ENCODE assay signal across 8 cellular contexts in genomic region chr9:37913480-37914153, GRCh38. TPM values are rescaled to one million over a fixed set of nuclear protein-coding genes. Genes with fewer than 3 reads are reported as not detected.
DNase-seq lines count a peak whose midpoint lies in the region; ATAC-seq and TF ChIP-seq lines count a peak whose summit lies in the region.

No MANE protein-coding gene starts in this region.

- H2AFZ ChIP-seq in IMR-90 (replicated peaks; ENCODE audit: low read length, poor library complexity), result peak overlapping the region; percentile 59

- peak overlapping the region; percentile 57; the same call in 1 of the 2 replicates for H2BK20ac ChIP-seq in IMR-90 (ENCODE audit: low read depth, low read length)

- no peak overlapping the region for H3K9ac ChIP-seq in IMR-90 (ENCODE audit: low read depth, low read length)

- intact Hi-C loops in CD4-positive, alpha-beta memory T cell (cut with micrococcal nuclease), result loop anchor here (1.0 to 2.0 kb wide), 4 partner anchors 175 to 520 kb away; no protein-coding TSS in a partner anchor
- intact Hi-C loops in IMR-90 (cut with micrococcal nuclease), result loop anchor here (1.0 kb wide), 5 partner anchors 154 to 450 kb away; no protein-coding TSS in a partner anchor
- intact Hi-C loops in stomach (cut with DNase I; ENCODE audit: low total_unique reads), result loop anchor here (5.0 to 10.0 kb wide), 2 partner anchors 174 to 481 kb away; partner anchors contain the start of gene ALDH1B1

- H2BK120ac ChIP-seq in IMR-90 (ENCODE audit: low read depth, low read length), result peak overlapping the region; percentile 13; the same call in 1 of the 2 replicates

- H3K9me3 ChIP-seq in CD4-positive, alpha-beta memory T cell (ENCODE audit: control insufficient read depth in 1 of 2, low read length in 2 of 2), result no peaks in the 10 kb centered on the region
- no peaks in the 10 kb centered on the region for H3K9me3 ChIP-seq in IMR-90 (ENCODE audit: control insufficient read depth, insufficient read depth, low read length)
- no peaks in the 10 kb centered on the region for H3K9me3 ChIP-seq in stomach

- H3K14ac ChIP-seq in IMR-90 (replicated peaks; ENCODE audit: low read depth, low read length), result peak overlapping the region; percentile 33; the same call in 1 of the 2 replicates

- peak overlapping the region; percentile 65 for H4K91ac ChIP-seq in IMR-90 (ENCODE audit: insufficient read depth, low read depth, low read length)

- TF ChIP-seq EP300 in stomach (IDR thresholded peaks at IDR 0.05), result no peak

- H3K4me3 Mint-ChIP-seq in CD4-positive, alpha-beta memory T cell, result no peak overlapping the region
- H3K4me3 Mint-ChIP-seq in nephron progenitor cell, result no peak overlapping the region

- no peaks in the 10 kb centered on the region for H3K36me3 Mint-ChIP-seq in CD4-positive, alpha-beta memory T cell
- H3K36me3 Mint-ChIP-seq in nephron progenitor cell (ENCODE audit: low read depth), result no peaks in the 10 kb centered on the region

- H3K4me1 Mint-ChIP-seq in CD4-positive, alpha-beta memory T cell, result peaks cover 0 to 4% (median 0%) of the 10 kb centered on the region in 4 donors
- peaks cover 45% of the 10 kb centered on the region for H3K4me1 Mint-ChIP-seq in nephron progenitor cell

- no peak overlapping the region for H2BK15ac ChIP-seq in IMR-90 (ENCODE audit: low read depth, low read length)

- H3K18ac ChIP-seq in IMR-90 (ENCODE audit: low read depth, low read length), result no peak overlapping the region

- H3K4ac ChIP-seq in IMR-90 (ENCODE audit: low read depth, low read length), result peak overlapping the region; percentile 58

- DNase-seq in CD4-positive, alpha-beta memory T cell, result peak; percentile 68 to 77 (median 70)
- peak; percentile 72 for DNase-seq in IMR-90
- peak; percentile 58 for DNase-seq in OCI-M2 (lab: John Stamatoyannopoulos, UW; ENCODE audit: unreplicated experiment)
- peak; percentile 80 for DNase-seq in activated T-cell treated with anti-CD3 and anti-CD28 coated beads for 4 hours
- DNase-seq in fibroblast of mammary gland (ENCODE audit: low read depth), result peak; percentile 72
- DNase-seq in nephron progenitor cell, result peak; percentile 94
- peak; percentile 85 for DNase-seq in stomach

- H3K4me2 ChIP-seq in IMR-90 (ENCODE audit: low read depth, low read length), result no peak overlapping the region

- POLR2A ChIA-PET in CD4-positive, alpha-beta memory T cell (lab: Charles Lee; ENCODE audit: partially characterized antibody), result interaction anchor here (1.4 to 1.7 kb wide), 2 partner anchors 9 to 155 kb away, joined by 3 to 4 read pairs; partner anchors contain the start of gene SHB
- POLR2A ChIA-PET in IMR-90 (lab: Charles Lee; ENCODE audit: unreplicated experiment), result interaction anchor here (0.6 kb wide), 1 partner anchor 155 kb away, joined by 4 read pairs; the partner anchor contains the start of gene SHB

- peak overlapping the region in 1 of 7 donors; percentile 2 for H3K27ac Mint-ChIP-seq in CD4-positive, alpha-beta memory T cell
- no peak overlapping the region for H3K27ac Mint-ChIP-seq in nephron progenitor cell

- dilution Hi-C loops in IMR-90 (cut with HindIII; ENCODE audit: low sequenced_read_pairs, unreplicated experiment), result loop anchor here (25.0 kb wide), 1 partner anchor 474 kb away; the partner anchor contains the start of gene ALDH1B1

- no CpG with 5 or more reads among the region's 11 CpGs for WGBS in IMR-90 (ENCODE audit: extremely low coverage in 2 of 2, insufficient read length in 1 of 2), 2 experiments
- 56 to 63% (median 59%) methylated on average over 10 to 11 of the region's 11 CpGs for WGBS in stomach, 5 donors

- ATAC-seq in GM19455 (IDR thresholded peaks at IDR 0.05; ENCODE audit: unreplicated experiment), result peak; percentile 64
- peak; percentile 90 for ATAC-seq in IMR-90 (ENCODE audit: low read depth)

- BruUV-seq in IMR-90 (replicated peaks; lab: Mats Ljungman, UMichigan), result no TSS peak

- TF ChIP-seq CTCF in IMR-90 (conservative IDR thresholded peaks at IDR 0.05; ENCODE audit: low read depth, low read length), result peak; percentile 98
- TF ChIP-seq CTCF in fibroblast of mammary gland (conservative IDR thresholded peaks at IDR 0.05; ENCODE audit: control insufficient read depth, insufficient read depth, low read depth, low read length), result peak; percentile 99
- TF ChIP-seq CTCF in nephron progenitor cell (IDR thresholded peaks at IDR 0.05), result peak; percentile 98
- TF ChIP-seq CTCF in stomach (IDR thresholded peaks at IDR 0.05), result peak in 6 of 7 experiments; percentile 50 to 99 (median 96)

- H3K9me1 ChIP-seq in IMR-90 (ENCODE audit: insufficient read depth, low read length), result no peaks in the 10 kb centered on the region

- peak; percentile 60 for TF ChIP-seq POLR2A in IMR-90 (IDR thresholded peaks at IDR 0.05; ENCODE audit: low read depth, low read length)
- TF ChIP-seq POLR2A in stomach (IDR thresholded peaks at IDR 0.05), result no peak

- no peak overlapping the region for H3K27ac ChIP-seq in CD4-positive, alpha-beta memory T cell (ENCODE audit: low read depth, low read length)
- H3K27ac ChIP-seq in IMR-90 (ENCODE audit: insufficient read depth, low read length) (no peak overlapping the region), stomach (no peak overlapping the region)

- peak overlapping the region; percentile 62 for H2AK5ac ChIP-seq in IMR-90 (ENCODE audit: low read depth, low read length)

- H3K27me3 Mint-ChIP-seq in CD4-positive, alpha-beta memory T cell, result no peaks in the 10 kb centered on the region
- H3K27me3 Mint-ChIP-seq in nephron progenitor cell (ENCODE audit: low read depth, poor library complexity), result peaks cover 4% of the 10 kb centered on the region

- no peak overlapping the region for H3K23ac ChIP-seq in IMR-90 (ENCODE audit: low read depth, low read length)

- H4K20me1 ChIP-seq in IMR-90 (ENCODE audit: insufficient read depth, low read length), result no peaks in the 10 kb centered on the region; the same call in 1 of the 2 replicates

- H3K4me1 ChIP-seq in CD4-positive, alpha-beta memory T cell (ENCODE audit: insufficient read depth, low read length), result no peaks in the 10 kb centered on the region
- H3K4me1 ChIP-seq in IMR-90 (ENCODE audit: control insufficient read depth, insufficient read depth, low read length) (peaks cover 17% of the 10 kb centered on the region), stomach (peaks cover 0 to 17% (median 9%) of the 10 kb centered on the region in 4 donors)

- peak overlapping the region; percentile 91 for H2AK9ac ChIP-seq in IMR-90 (replicated peaks; ENCODE audit: low read depth, low read length, poor library complexity)

- CTCF ChIA-PET in CD4-positive, alpha-beta memory T cell (lab: Charles Lee; ENCODE audit: partially characterized antibody), result interaction anchor here (0.6 to 7.7 kb wide), 19 partner anchors 9 to 523 kb away, joined by 3 to 56 read pairs (median 4); no protein-coding TSS in a partner anchor
- CTCF ChIA-PET in IMR-90 (lab: Yijun Ruan, JAX), result interaction anchor here (0.5 to 1.8 kb wide), 15 partner anchors 9 to 472 kb away, joined by 3 to 7 read pairs (median 4); partner anchors contain the start of gene SHB

- peak; percentile 100 for TF ChIP-seq RAD21 in IMR-90 (IDR thresholded peaks at IDR 0.05; ENCODE audit: low read length)

- H3K36me3 ChIP-seq in CD4-positive, alpha-beta memory T cell (ENCODE audit: insufficient read depth, low read length), result no peaks in the 10 kb centered on the region
- H3K36me3 ChIP-seq in IMR-90 (ENCODE audit: control insufficient read depth, insufficient read depth, low read length) (peaks cover 26% of the 10 kb centered on the region), stomach (peaks cover 0 to 30% (median 19%) of the 10 kb centered on the region in 4 donors)

- no peak overlapping the region for H3K4me3 ChIP-seq in CD4-positive, alpha-beta memory T cell (ENCODE audit: low read length in 2 of 2)
- H3K4me3 ChIP-seq in IMR-90 (ENCODE audit: insufficient read depth, low read depth, low read length) (no peak overlapping the region), fibroblast of mammary gland (ENCODE audit: control insufficient read depth, low read depth, low read length) (no peak overlapping the region), stomach (no peak overlapping the region)

- peak overlapping the region; percentile 22 for H2BK5ac ChIP-seq in IMR-90 (ENCODE audit: low read depth, low read length, poor library complexity, severe bottlenecking)

- no peaks in the 10 kb centered on the region for H3K27me3 ChIP-seq in CD4-positive, alpha-beta memory T cell (ENCODE audit: insufficient read depth, low read length)
- no peaks in the 10 kb centered on the region for H3K27me3 ChIP-seq in IMR-90 (ENCODE audit: control insufficient read depth, insufficient read depth, low read length)
- H3K27me3 ChIP-seq in stomach, result no peaks in the 10 kb centered on the region

- H4K8ac ChIP-seq in IMR-90 (ENCODE audit: low read depth in 2 of 2, low read length in 2 of 2), result peak overlapping the region in 1 of 2 experiments; percentile 52; a peak in 2 of 4 replicates

- H3K79me1 ChIP-seq in IMR-90 (ENCODE audit: low read depth in 1 of 2, low read length in 2 of 2), result peaks cover 7 to 41% of the 10 kb centered on the region in 2 experiments; a peak in 3 of 4 replicates

- no peak overlapping the region for H4K5ac ChIP-seq in IMR-90 (ENCODE audit: low read depth, low read length)

- H3K56ac ChIP-seq in IMR-90 (ENCODE audit: extremely low read depth, insufficient read depth, low read length), result no peak overlapping the region

- in situ Hi-C loops in IMR-90 (cut with MboI; ENCODE audit: low sequenced_read_pairs), result loop anchor here (5.0 kb wide), 3 partner anchors 249 to 449 kb away; no protein-coding TSS in a partner anchor

- H3K9me3 Mint-ChIP-seq in CD4-positive, alpha-beta memory T cell, result no peaks in the 10 kb centered on the region
- H3K9me3 Mint-ChIP-seq in nephron progenitor cell, result no peaks in the 10 kb centered on the region

TF ChIP-seq in IMR-90, 13 proteins besides CTCF, POLR2A, EP300 and RAD21 (continues in another document):
- TF ChIP-seq FOS (IDR thresholded peaks at IDR 0.05; ENCODE audit: low read depth, low read length) (no peak), USF2 (IDR thresholded peaks at IDR 0.05; ENCODE audit: low read depth, low read length) (no peak), SMC3 (IDR thresholded peaks at IDR 0.05; ENCODE audit: low read depth, low read length) (peak; percentile 97)

RNA-seq across cellular contexts. Expression of gene SLC25A51, which starts 9.7 kb away (rescaled TPM):
- total RNA-seq in CD4-positive, alpha-beta memory T cell, result 10 to 100 TPM; 40.2 to 43.3 TPM
- polyA plus RNA-seq in CD4-positive, alpha-beta memory T cell, result 10 to 100 TPM in 1 of 2 donors, 1 to 10 TPM in 1; 8.0 to 13.9 TPM
- 63.0 and 81.6 TPM in 2 replicates for total RNA-seq in IMR-90 (2012; rRNA removed)
- polyA plus RNA-seq in IMR-90 (2012; rRNA removed), result 10.6 and 14.1 TPM in 2 replicates
- 8.0 and 8.1 TPM in 2 replicates for polyA plus RNA-seq in IMR-90 (2012; cell fraction: cytosol; rRNA removed)
- 4.5 and 18.3 TPM in 2 replicates for polyA plus RNA-seq in IMR-90 (2012; cell fraction: nucleus; rRNA removed; ENCODE audit: low replicate concordance)
- total RNA-seq in stomach, result 10 to 100 TPM in 4 of 5 donors, 1 to 10 TPM in 1; 8.4 to 41.5 (median 15.2) TPM
- 1 to 10 TPM; 3.5 to 7.5 (median 5.2) TPM for polyA plus RNA-seq in stomach
